Comparison of ENCODE assay signal across 18 cellular contexts in genomic region chr10:88759366-88760101, GRCh38. TPM values are rescaled to one million over a fixed set of nuclear protein-coding genes. Genes with fewer than 3 reads are reported as not detected.
DNase-seq lines count a peak whose midpoint lies in the region; ATAC-seq, FAIRE-seq and TF ChIP-seq lines count a peak whose summit lies in the region.
"Had no signal": no experiment of that assay in that cellular context is flagged by ENCODE, and none has a peak within 500 bp of the region (broad histone marks: within the 10 kb centered on the region; RNA-seq: fewer than 3 reads in every experiment).

Gene LIPN, plus strand, starts transcription at chr10:88760020. Its CDS starts 1,386 bp downstream, at chr10:88761406.

- H3K27me3 Mint-ChIP-seq in activated naive CD8-positive, alpha-beta T cell treated with anti-CD3 and anti-CD28 coated beads, Interleukin-2, amount 50 U/mL, for 24 hours, result peaks cover 3% of the 10 kb centered on the region
- H3K27me3 Mint-ChIP-seq: progenitor cell of endocrine pancreas had no signal

- no peaks in the 10 kb centered on the region for H3K9me3 ChIP-seq in trophoblast cell (ENCODE audit: insufficient read depth, low read depth, low read length)
- no peaks in the 10 kb centered on the region for H3K9me3 ChIP-seq in A673 (ENCODE audit: low read depth, low read length, poor library complexity, severe bottlenecking)
- H3K9me3 ChIP-seq: stomach had no signal

- WGBS in trophoblast cell (ENCODE audit: extremely low coverage, insufficient coverage, insufficient read length), result no CpG with 5 or more reads among the region's 7 CpGs

- H3K27me3 ChIP-seq in trophoblast cell (ENCODE audit: insufficient read depth, low read length) (no peaks in the 10 kb centered on the region), A673 (replicated peaks; ENCODE audit: insufficient read depth, low read depth, low read length, poor library complexity) (no peaks in the 10 kb centered on the region)
- H3K27me3 ChIP-seq: hepatocyte, stomach had no signal

- no peaks in the 10 kb centered on the region for H3K9me3 Mint-ChIP-seq in activated naive CD8-positive, alpha-beta T cell treated with anti-CD3 and anti-CD28 coated beads, Interleukin-2, amount 50 U/mL, for 24 hours
- H3K9me3 Mint-ChIP-seq: CD4-positive, alpha-beta memory T cell had no signal

- TF ChIP-seq CTCF in epithelial cell of esophagus (IDR thresholded peaks at IDR 0.05; ENCODE audit: insufficient read depth, low read depth, low read length, missing control alignments) (no peak), A673 (conservative IDR thresholded peaks at IDR 0.05; ENCODE audit: low read depth, low read length) (no peak)

- H3K79me2 ChIP-seq in trophoblast cell (ENCODE audit: control insufficient read depth, insufficient read depth, low read length, poor library complexity), result no peaks in the 10 kb centered on the region
- H3K79me2 ChIP-seq: hepatocyte had no signal

- no peak within 1 kb of the TSS for H3K4me2 ChIP-seq in trophoblast cell (ENCODE audit: low read length)
- H3K4me2 ChIP-seq: hepatocyte had no signal

- H3K4me1 Mint-ChIP-seq in activated naive CD8-positive, alpha-beta T cell treated with anti-CD3 and anti-CD28 coated beads, Interleukin-2, amount 50 U/mL, for 24 hours, result peaks cover 18% of the 10 kb centered on the region

- no peak within 1 kb of the TSS for H4K12ac ChIP-seq in trophoblast cell (ENCODE audit: low read depth, low read length)

- H3K36me3 ChIP-seq in trophoblast cell (ENCODE audit: control insufficient read depth in 1 of 2, insufficient read depth in 2 of 2, low read length in 2 of 2) (no peaks in the 10 kb centered on the region), A673 (ENCODE audit: insufficient read depth, low read length, poor library complexity, severe bottlenecking) (no peaks in the 10 kb centered on the region)
- H3K36me3 ChIP-seq: stomach had no signal

- H3K27ac Mint-ChIP-seq in activated naive CD8-positive, alpha-beta T cell treated with anti-CD3 and anti-CD28 coated beads, Interleukin-2, amount 50 U/mL, for 24 hours, result no peak within 1 kb of the TSS
- H3K27ac Mint-ChIP-seq: CD4-positive, alpha-beta memory T cell; progenitor cell of endocrine pancreas had no signal

- no peak for ATAC-seq in activated naive CD8-positive, alpha-beta T cell treated with anti-CD3 and anti-CD28 coated beads, Interleukin-2, amount 50 U/mL, for 24 hours

- no peak within 1 kb of the TSS for H3K4ac ChIP-seq in trophoblast cell (ENCODE audit: low read depth, low read length)

- no peak within 1 kb of the TSS for H2AFZ ChIP-seq in trophoblast cell (ENCODE audit: insufficient read depth, low read length, poor library complexity)
- H2AFZ ChIP-seq: hepatocyte had no signal

- TF ChIP-seq POLR2A in GM12892 (IDR thresholded peaks at IDR 0.05; ENCODE audit: low read depth, low read length), result no peak

- FAIRE-seq in GM12892 (lab: Jason Lieb, UNC), result peak; percentile 63

- H3K4me1 ChIP-seq in trophoblast cell (ENCODE audit: control insufficient read depth in 1 of 2, insufficient read depth in 2 of 2, low read length in 2 of 2) (no peaks in the 10 kb centered on the region), A673 (ENCODE audit: insufficient read depth, low read length, poor library complexity, severe bottlenecking) (no peaks in the 10 kb centered on the region)
- H3K4me1 ChIP-seq: stomach had no signal

- no peak within 1 kb of the TSS for H4K91ac ChIP-seq in trophoblast cell (ENCODE audit: low read depth, low read length)

- no peaks in the 10 kb centered on the region for H3K36me3 Mint-ChIP-seq in activated naive CD8-positive, alpha-beta T cell treated with anti-CD3 and anti-CD28 coated beads, Interleukin-2, amount 50 U/mL, for 24 hours (ENCODE audit: low read depth)
- H3K36me3 Mint-ChIP-seq: CD4-positive, alpha-beta memory T cell had no signal

- no peak within 1 kb of the TSS for H3K23ac ChIP-seq in trophoblast cell (ENCODE audit: low read length)

- H3K27ac ChIP-seq in trophoblast cell (ENCODE audit: low read depth, low read length), result no peak within 1 kb of the TSS
- no peak within 1 kb of the TSS for H3K27ac ChIP-seq in A673 (ENCODE audit: low read depth, low read length, poor library complexity, severe bottlenecking)
- H3K27ac ChIP-seq: hepatocyte, SK-N-MC had no signal

- intact Hi-C loops in A673 (cut with micrococcal nuclease; ENCODE audit: unreplicated experiment), result no loop called here

- no peak within 1 kb of the TSS for H2BK12ac ChIP-seq in trophoblast cell (ENCODE audit: low read length)

- H2BK5ac ChIP-seq in trophoblast cell (ENCODE audit: low read depth, low read length, poor library complexity), result no peak within 1 kb of the TSS

- no peak within 1 kb of the TSS for H3K4me3 ChIP-seq in epithelial cell of esophagus (ENCODE audit: low read length)
- no peak within 1 kb of the TSS for H3K4me3 ChIP-seq in trophoblast cell (ENCODE audit: low read depth, low read length)
- H3K4me3 ChIP-seq in A673 (ENCODE audit: low read depth, low read length, poor library complexity, severe bottlenecking), result no peak within 1 kb of the TSS
- H3K4me3 ChIP-seq: hepatocyte, SK-N-MC, stomach had no signal

- DNase-seq in GM12892 (ENCODE audit: insufficient read length), result no peak
- DNase-seq in NOMO-1 treated with DMSO at 0.1 percent for 48 hours (lab: John Stamatoyannopoulos, UW; ENCODE audit: unreplicated experiment), result peak; percentile 97
- DNase-seq in epithelial cell of esophagus (ENCODE audit: low read depth), result peak; percentile 94
- DNase-seq in trophoblast cell, result peak; percentile 24 to 63
- no peak for DNase-seq in A673 (ENCODE audit: low spot score)
- no peak for DNase-seq in dermis blood vessel endothelial cell
- DNase-seq in activated gamma-delta T cell (lab: John Stamatoyannopoulos, UW), result no peak
- no peak for DNase-seq in activated naive CD8-positive, alpha-beta T cell treated with anti-CD3 and anti-CD28 coated beads, Interleukin-2, amount 50 U/mL, for 24 hours
- DNase-seq: activated CD4-positive, alpha-beta T cell treated with anti-CD3 and anti-CD28 coated beads for 48 hours; CD4-positive, alpha-beta memory T cell; mesenchymal stem cell; NCI-H1436 treated with DMSO at 0.1 percent for 48 hours; NCI-H526; stimulated activated CD4-positive, alpha-beta T cell treated with anti-CD3 and anti-CD28 coated beads, Interleukin-4, amount 100 ng/mL, for 1 hour; stomach had no signal

- no TSS peak for BruUV-seq in A673 (replicated peaks; lab: Mats Ljungman, UMichigan)

- no peak within 1 kb of the TSS for H2BK120ac ChIP-seq in trophoblast cell (ENCODE audit: insufficient read depth, low read length, poor library complexity)

- no peak within 1 kb of the TSS for H3K14ac ChIP-seq in trophoblast cell (ENCODE audit: low read length)

- H4K8ac ChIP-seq in trophoblast cell (ENCODE audit: low read depth, low read length), result no peak within 1 kb of the TSS

- H3K79me1 ChIP-seq in trophoblast cell (ENCODE audit: low read length), result no peaks in the 10 kb centered on the region

- POLR2A ChIA-PET in A673 (lab: Charles Lee; ENCODE audit: low non-redundant PET), result no interaction called here

- no peak within 1 kb of the TSS for H2AK5ac ChIP-seq in trophoblast cell (ENCODE audit: low read length)

- H3K9ac ChIP-seq in trophoblast cell (ENCODE audit: low read length), result no peak within 1 kb of the TSS

- no peak within 1 kb of the TSS for H3K18ac ChIP-seq in trophoblast cell (ENCODE audit: low read length)

- H3K4me3 Mint-ChIP-seq in activated naive CD8-positive, alpha-beta T cell treated with anti-CD3 and anti-CD28 coated beads, Interleukin-2, amount 50 U/mL, for 24 hours, result no peak within 1 kb of the TSS
- H3K4me3 Mint-ChIP-seq: CD4-positive, alpha-beta memory T cell had no signal

- CTCF ChIA-PET in A673 (lab: Charles Lee), result no interaction called here

RNA-seq across cellular contexts. Expression of gene LIPN, which starts in this region (rescaled TPM):
- not detected for polyA plus RNA-seq in GM12892 (2012; ENCODE audit: missing spikeins)
- not detected in 2 replicates for polyA plus RNA-seq in trophoblast cell (2013)
- not detected in 2 replicates for total RNA-seq in A673 (2021)
- total RNA-seq in dermis blood vessel endothelial cell, result not detected in 2 replicates
- total RNA-seq: CD4-positive, alpha-beta memory T cell; progenitor cell of endocrine pancreas had no signal
- polyA plus RNA-seq: hepatocyte, stomach had no signal

Comparison
In these comparisons a context has a peak if more than half of its experiments do, and no peak if none do; other contexts are left out.
1. DNase-seq: peak in NOMO-1 treated with DMSO at 0.1 percent for 48 hours (single experiment), epithelial cell of esophagus (single experiment) and trophoblast cell (2 of 2); none in GM12892 (single experiment), A673 (single experiment), dermis blood vessel endothelial cell (single experiment), activated gamma-delta T cell (single experiment) and activated naive CD8-positive, alpha-beta T cell treated with anti-CD3 and anti-CD28 coated beads, Interleukin-2, amount 50 U/mL, for 24 hours (single experiment).